ENCODE assay signal across 1 cellular context in the genomic region with DNA sequence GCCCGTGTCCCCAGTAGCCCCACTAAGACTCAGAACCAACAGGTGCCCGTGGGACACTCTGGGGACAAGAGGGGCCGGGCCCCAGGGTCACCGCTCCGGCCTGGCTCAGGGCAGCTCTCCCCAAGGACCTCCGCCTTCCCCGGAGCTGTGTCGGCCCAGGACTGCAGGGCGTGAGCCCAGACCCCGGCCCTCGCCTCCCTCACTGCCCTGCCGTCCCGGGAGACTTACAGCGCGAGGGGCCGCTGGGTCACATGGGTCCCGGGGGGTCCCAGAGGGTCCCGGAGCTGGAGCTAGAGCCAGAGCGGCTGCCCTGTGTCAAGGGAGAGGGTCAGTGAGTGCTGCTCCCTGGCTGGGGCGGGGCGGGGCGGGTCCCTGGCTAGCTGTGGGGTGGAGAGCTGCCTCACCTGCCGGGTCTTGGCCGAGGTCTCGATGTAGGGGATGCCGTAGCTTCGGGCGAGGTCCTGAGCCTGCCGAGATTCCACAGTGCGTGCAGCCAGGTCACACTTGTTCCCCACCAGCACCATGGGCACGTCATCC.
TF ChIP-seq lines count a peak whose summit lies in the region.

No MANE protein-coding gene starts in this region.

TF ChIP-seq in H1, 55 proteins besides CTCF, POLR2A, EP300 and RAD21:
- TF ChIP-seq PHF8 (conservative IDR thresholded peaks at IDR 0.05; ENCODE audit: low read depth, low read length) (no peak), CHD1 (IDR thresholded peaks at IDR 0.05; ENCODE audit: low read depth, low read length) (no peak), SIX5 (IDR thresholded peaks at IDR 0.05; ENCODE audit: low read depth, low read length) (no peak), NRF1 (IDR thresholded peaks at IDR 0.05; ENCODE audit: low read depth, low read length) (no peak), KDM1A (IDR thresholded peaks at IDR 0.05; ENCODE audit: borderline replicate concordance, low read length) (no peak), HDAC2 (IDR thresholded peaks at IDR 0.05; ENCODE audit: borderline replicate concordance in 1 of 2, low read depth in 2 of 2, low read length in 2 of 2) (no peak), HDAC6 (IDR thresholded peaks at IDR 0.05; ENCODE audit: low read depth, low read length) (no peak), GABPA (IDR thresholded peaks at IDR 0.05; ENCODE audit: borderline replicate concordance, insufficient read depth, low read length) (no peak), MAFK (IDR thresholded peaks at IDR 0.05; ENCODE audit: low read depth, low read length) (no peak), POLR2AphosphoS5 (IDR thresholded peaks at IDR 0.05; ENCODE audit: low read depth, low read length) (no peak), RXRA (IDR thresholded peaks at IDR 0.05; ENCODE audit: insufficient read depth, low read depth, low read length) (no peak)
- TF ChIP-seq, protein P1, sequence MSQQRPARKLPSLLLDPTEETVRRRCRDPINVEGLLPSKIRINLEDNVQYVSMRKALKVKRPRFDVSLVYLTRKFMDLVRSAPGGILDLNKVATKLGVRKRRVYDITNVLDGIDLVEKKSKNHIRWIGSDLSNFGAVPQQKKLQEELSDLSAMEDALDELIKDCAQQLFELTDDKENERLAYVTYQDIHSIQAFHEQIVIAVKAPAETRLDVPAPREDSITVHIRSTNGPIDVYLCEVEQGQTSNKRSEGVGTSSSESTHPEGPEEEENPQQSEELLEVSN (IDR thresholded peaks at IDR 0.05): no peak
TF ChIP-seq in H1: peak in this region for 0.
